Comparison of ENCODE assay signal across 8 cellular contexts in genomic region chr12:78863482-78864427, GRCh38. TPM values are rescaled to one million over a fixed set of nuclear protein-coding genes. Genes with fewer than 3 reads are reported as not detected.
DNase-seq lines count a peak whose midpoint lies in the region; ATAC-seq and TF ChIP-seq lines count a peak whose summit lies in the region.

No MANE protein-coding gene starts in this region.

- no peaks in the 10 kb centered on the region for H3K9me3 ChIP-seq in IMR-90 (ENCODE audit: control insufficient read depth, insufficient read depth, low read length)
- no peaks in the 10 kb centered on the region for H3K9me3 ChIP-seq in T-helper 17 cell (ENCODE audit: control insufficient read depth, low read length, poor library complexity, severe bottlenecking)

- TF ChIP-seq POLR2A in IMR-90 (IDR thresholded peaks at IDR 0.05; ENCODE audit: low read depth, low read length) = no peak

- CTCF ChIA-PET in IMR-90 (lab: Yijun Ruan, JAX) = interaction anchor here (0.6 kb wide), 1 partner anchor 400 kb away, joined by 3 read pairs; no protein-coding TSS in a partner anchor
- CTCF ChIA-PET in activated CD4-positive, alpha-beta memory T cell treated with anti-CD3 and anti-CD28 coated beads, Interleukin-2, amount 10 ng/mL, durations not matched to agents 7 days and 5 days (lab: Charles Lee) = no interaction called here

- DNase-seq in Caki2 (ENCODE audit: low read depth) (peak; percentile 93), IMR-90 (peak; percentile 39), SHP77 treated with DMSO at 0.1 percent for 48 hours (lab: John Stamatoyannopoulos, UW) (peak; percentile 75), fibroblast of pulmonary artery (ENCODE audit: low read depth) (peak; percentile 59), nucleus accumbens (lab: John Stamatoyannopoulos, UW) (peak in 39 of 56 donors; percentile 1 to 75 (median 37)), T-helper 17 cell (no peak)
- no peak for DNase-seq in activated CD4-positive, alpha-beta memory T cell treated with anti-CD3 and anti-CD28 coated beads, Interleukin-2, amount 10 ng/mL, durations not matched to agents 7 days and 5 days

- no peaks in the 10 kb centered on the region for H4K20me1 ChIP-seq in IMR-90 (ENCODE audit: insufficient read depth, low read length)

- BruUV-seq in IMR-90 (replicated peaks; lab: Mats Ljungman, UMichigan) = no TSS peak

- peak overlapping the region; percentile 84 for H3K56ac ChIP-seq in IMR-90 (ENCODE audit: extremely low read depth, insufficient read depth, low read length)

- peak overlapping the region; percentile 57 for H3K4me3 ChIP-seq in IMR-90 (ENCODE audit: insufficient read depth, low read depth, low read length)
- H3K4me3 ChIP-seq in fibroblast of pulmonary artery (replicated peaks; ENCODE audit: low read depth, low read length) = peak overlapping the region; percentile 75

- H3K27ac ChIP-seq in IMR-90 (ENCODE audit: insufficient read depth, low read length) = peak overlapping the region; percentile 5; the same call in 1 of the 2 replicates

- H2BK5ac ChIP-seq in IMR-90 (ENCODE audit: low read depth, low read length, poor library complexity, severe bottlenecking) = no peak overlapping the region

- peak overlapping the region; percentile 81 for H3K4me2 ChIP-seq in IMR-90 (ENCODE audit: low read depth, low read length)

- no peak for TF ChIP-seq RAD21 in IMR-90 (IDR thresholded peaks at IDR 0.05; ENCODE audit: low read length)

- H4K5ac ChIP-seq in IMR-90 (ENCODE audit: low read depth, low read length) = no peak overlapping the region

- H3K4me1 Mint-ChIP-seq in activated CD4-positive, alpha-beta memory T cell treated with anti-CD3 and anti-CD28 coated beads, Interleukin-2, amount 10 ng/mL, durations not matched to agents 7 days and 5 days = peaks cover 2% of the 10 kb centered on the region
- H3K4me1 Mint-ChIP-seq in T-helper 17 cell = no peaks in the 10 kb centered on the region

- dilution Hi-C loops in IMR-90 (cut with HindIII; ENCODE audit: low sequenced_read_pairs, unreplicated experiment) = no loop called here

- peak overlapping the region; percentile 72 for H2BK120ac ChIP-seq in IMR-90 (ENCODE audit: low read depth, low read length)

- no peak overlapping the region for H2AK5ac ChIP-seq in IMR-90 (ENCODE audit: low read depth, low read length)

- no peaks in the 10 kb centered on the region for H3K4me1 ChIP-seq in IMR-90 (ENCODE audit: control insufficient read depth, insufficient read depth, low read length)

- WGBS in IMR-90 (ENCODE audit: extremely low coverage in 2 of 2, insufficient read length in 1 of 2), 2 experiments = 2% methylated on average over 12 of the region's 41 CpGs; no CpG with 5 or more reads in 1 of the 2 experiments

- H3K36me3 Mint-ChIP-seq in activated CD4-positive, alpha-beta memory T cell treated with anti-CD3 and anti-CD28 coated beads, Interleukin-2, amount 10 ng/mL, durations not matched to agents 7 days and 5 days (ENCODE audit: low read depth) = no peaks in the 10 kb centered on the region
- H3K36me3 Mint-ChIP-seq in T-helper 17 cell (ENCODE audit: low read depth) = no peaks in the 10 kb centered on the region

- H2BK15ac ChIP-seq in IMR-90 (ENCODE audit: low read depth, low read length) = no peak overlapping the region; the same call in 2 of the 3 replicates

- no peaks in the 10 kb centered on the region for H3K9me3 Mint-ChIP-seq in activated CD4-positive, alpha-beta memory T cell treated with anti-CD3 and anti-CD28 coated beads, Interleukin-2, amount 10 ng/mL, durations not matched to agents 7 days and 5 days

- peak overlapping the region in 1 of 2 experiments; percentile 73; a peak in 1 of 4 replicates for H4K8ac ChIP-seq in IMR-90 (ENCODE audit: low read depth in 2 of 2, low read length in 2 of 2)

- peak overlapping the region; percentile 83 for H3K23ac ChIP-seq in IMR-90 (ENCODE audit: low read depth, low read length)

- TF ChIP-seq CTCF in IMR-90 (conservative IDR thresholded peaks at IDR 0.05; ENCODE audit: low read depth, low read length) (no peak), fibroblast of pulmonary artery (IDR thresholded peaks at IDR 0.05; ENCODE audit: low read length, missing control alignments) (no peak)

- intact Hi-C loops in IMR-90 (cut with micrococcal nuclease) = loop anchor here (5.0 to 10.0 kb wide), 4 partner anchors 309 to 679 kb away; no protein-coding TSS in a partner anchor

- peak overlapping the region; percentile 36; the same call in 1 of the 2 replicates for H4K91ac ChIP-seq in IMR-90 (ENCODE audit: insufficient read depth, low read depth, low read length)

- ATAC-seq in GM21381 (IDR thresholded peaks at IDR 0.05; ENCODE audit: unreplicated experiment) = peak; percentile 55
- peak; percentile 63 for ATAC-seq in IMR-90 (ENCODE audit: low read depth)
- ATAC-seq in T-helper 17 cell = no peak

- H3K4ac ChIP-seq in IMR-90 (ENCODE audit: low read depth, low read length) = peak overlapping the region; percentile 74

- H3K14ac ChIP-seq in IMR-90 (replicated peaks; ENCODE audit: low read depth, low read length) = peak overlapping the region; percentile 80

- H2BK20ac ChIP-seq in IMR-90 (ENCODE audit: low read depth, low read length) = peak overlapping the region; percentile 50; the same call in 1 of the 2 replicates

- peak overlapping the region; percentile 99 for H2AFZ ChIP-seq in IMR-90 (replicated peaks; ENCODE audit: low read length, poor library complexity)

- peaks cover 9% of the 10 kb centered on the region for H3K27me3 Mint-ChIP-seq in activated CD4-positive, alpha-beta memory T cell treated with anti-CD3 and anti-CD28 coated beads, Interleukin-2, amount 10 ng/mL, durations not matched to agents 7 days and 5 days
- H3K27me3 Mint-ChIP-seq in T-helper 17 cell = no peaks in the 10 kb centered on the region

- no peaks in the 10 kb centered on the region for H3K79me1 ChIP-seq in IMR-90 (ENCODE audit: low read depth in 1 of 2, low read length in 2 of 2)

- no peaks in the 10 kb centered on the region; the same call in 1 of the 2 replicates for H3K27me3 ChIP-seq in IMR-90 (ENCODE audit: control insufficient read depth, insufficient read depth, low read length)

- peak overlapping the region; percentile 28; the same call in 1 of the 2 replicates for H3K9ac ChIP-seq in IMR-90 (ENCODE audit: low read depth, low read length)

- POLR2A ChIA-PET in IMR-90 (lab: Charles Lee; ENCODE audit: unreplicated experiment) = interaction anchor here (0.5 to 0.6 kb wide), 3 partner anchors 16 to 660 kb away, joined by 3 to 6 read pairs (median 3); no protein-coding TSS in a partner anchor
- POLR2A ChIA-PET in activated CD4-positive, alpha-beta memory T cell treated with anti-CD3 and anti-CD28 coated beads, Interleukin-2, amount 10 ng/mL, durations not matched to agents 7 days and 5 days (lab: Charles Lee) = no interaction called here

- no peak overlapping the region for H3K18ac ChIP-seq in IMR-90 (ENCODE audit: low read depth, low read length)

- no peaks in the 10 kb centered on the region for H3K9me1 ChIP-seq in IMR-90 (ENCODE audit: insufficient read depth, low read length)

- H2AK9ac ChIP-seq in IMR-90 (replicated peaks; ENCODE audit: low read depth, low read length, poor library complexity) = peak overlapping the region; percentile 83

- H3K27ac Mint-ChIP-seq in activated CD4-positive, alpha-beta memory T cell treated with anti-CD3 and anti-CD28 coated beads, Interleukin-2, amount 10 ng/mL, durations not matched to agents 7 days and 5 days = no peak overlapping the region
- no peak overlapping the region for H3K27ac Mint-ChIP-seq in T-helper 17 cell

- H3K4me3 Mint-ChIP-seq in activated CD4-positive, alpha-beta memory T cell treated with anti-CD3 and anti-CD28 coated beads, Interleukin-2, amount 10 ng/mL, durations not matched to agents 7 days and 5 days = no peak overlapping the region
- H3K4me3 Mint-ChIP-seq in T-helper 17 cell = no peak overlapping the region

- no peaks in the 10 kb centered on the region for H3K36me3 ChIP-seq in IMR-90 (ENCODE audit: control insufficient read depth, insufficient read depth, low read length)

- in situ Hi-C loops in Caki2 (cut with HindIII; ENCODE audit: low pct_unique_long_range_greater_than_20kb, low sequenced_read_pairs) = no loop called here
- in situ Hi-C loops in IMR-90 (cut with MboI; ENCODE audit: low sequenced_read_pairs) = no loop called here

TF ChIP-seq in IMR-90, 13 proteins besides CTCF, POLR2A, EP300 and RAD21:
- TF ChIP-seq RFX5 (IDR thresholded peaks at IDR 0.05; ENCODE audit: low read depth, low read length) = no peak

RNA-seq across cellular contexts. Expression of gene SYT1, which starts 0.8 kb away (rescaled TPM):
- total RNA-seq in Caki2 (2014; rRNA removed; shearing (Covaris generic); ENCODE audit: low replicate concordance) = 0.74 and 1.1 TPM in 2 replicates
- total RNA-seq in IMR-90 (2012; rRNA removed) = 3.0 and 4.2 TPM in 2 replicates
- 2.5 and 2.8 TPM in 2 replicates for polyA plus RNA-seq in IMR-90 (2012; rRNA removed)
- 0.63 and 0.69 TPM in 2 replicates for polyA plus RNA-seq in IMR-90 (2012; cell fraction: cytosol; rRNA removed)
- 0.49 and 2.0 TPM in 2 replicates for polyA plus RNA-seq in IMR-90 (2012; cell fraction: nucleus; rRNA removed; ENCODE audit: low replicate concordance)
- not detected for total RNA-seq in activated CD4-positive, alpha-beta memory T cell treated with anti-CD3 and anti-CD28 coated beads, Interleukin-2, amount 10 ng/mL, durations not matched to agents 7 days and 5 days
- total RNA-seq in T-helper 17 cell = not detected

Comparison
In these comparisons a context has a peak if more than half of its experiments do, and no peak if none do; other contexts are left out.
1. DNase-seq: peak in Caki2 (single experiment), IMR-90 (single experiment), SHP77 treated with DMSO at 0.1 percent for 48 hours (single experiment), fibroblast of pulmonary artery (single experiment) and nucleus accumbens (39 of 56); none in activated CD4-positive, alpha-beta memory T cell treated with anti-CD3 and anti-CD28 coated beads, Interleukin-2, amount 10 ng/mL, durations not matched to agents 7 days and 5 days (single experiment) and T-helper 17 cell (0 of 3).